Comparison of ENCODE assay signal across 29 cellular contexts in the genomic region with DNA sequence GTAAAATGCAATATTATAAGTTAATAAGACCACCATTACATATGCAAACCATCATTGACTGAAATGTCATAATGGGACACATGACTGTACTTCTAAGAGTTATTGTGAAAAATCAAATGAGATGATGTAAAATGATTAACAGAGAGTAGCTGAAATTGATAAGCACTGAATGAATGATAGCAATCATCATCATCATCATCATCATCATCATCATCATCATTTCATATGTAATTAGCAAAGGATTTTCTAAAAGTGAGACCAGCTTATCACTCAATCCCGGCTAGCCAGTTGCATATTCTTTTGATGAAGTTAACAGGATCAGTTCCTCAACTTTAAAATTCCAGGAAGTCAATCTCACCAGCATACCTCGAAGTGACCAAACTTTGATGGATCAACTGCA.
"Had no signal": no experiment of that assay in that cellular context is flagged by ENCODE, and none has a peak within 500 bp of the region (broad histone marks: within the 10 kb centered on the region; RNA-seq: fewer than 3 reads in every experiment).

No MANE protein-coding gene starts in this region.

- ATAC-seq: effector memory CD8-positive, alpha-beta T cell; esophagus mucosa; foreskin keratinocyte; gastrocnemius medialis; gastroesophageal sphincter; heart left ventricle; heart right ventricle had no signal

- H3K27ac Mint-ChIP-seq: dendritic cell treated with granulocyte-macrophage colony-stimulating factor and Interleukin-4, amounts not matched to agents 40 ng/mL and 50 ng/mL, for 4 days; effector memory CD8-positive, alpha-beta T cell; endodermal cell had no signal

- H3K9me3 Mint-ChIP-seq: dendritic cell treated with granulocyte-macrophage colony-stimulating factor and Interleukin-4, amounts not matched to agents 40 ng/mL and 50 ng/mL, for 4 days; endodermal cell had no signal

- H3K27ac ChIP-seq: colonic mucosa, coronary artery, dorsolateral prefrontal cortex, epithelial cell of prostate, esophagus muscularis mucosa, esophagus squamous epithelium, foreskin keratinocyte, gastrocnemius medialis, gastroesophageal sphincter, heart left ventricle, heart right ventricle had no signal

- H3K27me3 ChIP-seq: colonic mucosa, dorsolateral prefrontal cortex, esophagus muscularis mucosa, esophagus squamous epithelium, foreskin keratinocyte, gastrocnemius medialis, gastroesophageal sphincter, heart left ventricle, heart right ventricle had no signal

- FAIRE-seq: colon, endometrium, endothelial cell of umbilical vein, frontal cortex had no signal

- H3K4me3 ChIP-seq: colonic mucosa, coronary artery, dorsolateral prefrontal cortex, esophagus muscularis mucosa, esophagus squamous epithelium, gastrocnemius medialis, gastroesophageal sphincter, heart left ventricle, heart right ventricle had no signal

- DNase-seq: colonic mucosa; cortex of kidney; dermis blood vessel endothelial cell; dorsolateral prefrontal cortex; effector CD4-positive, alpha-beta T cell; effector CD8-positive, alpha-beta T cell; effector memory CD4-positive, alpha-beta T cell; effector memory CD8-positive, alpha-beta T cell; endodermal cell; erythroblast; esophagus squamous epithelium; foreskin fibroblast; foreskin keratinocyte; foreskin melanocyte; gastrocnemius medialis; glutamatergic neuron; head of caudate nucleus; heart left ventricle; heart right ventricle had no signal

- H3K9me3 ChIP-seq: colonic mucosa, esophagus muscularis mucosa, esophagus squamous epithelium, gastrocnemius medialis, gastroesophageal sphincter had no signal

- H3K4me3 Mint-ChIP-seq: dendritic cell treated with granulocyte-macrophage colony-stimulating factor and Interleukin-4, amounts not matched to agents 40 ng/mL and 50 ng/mL, for 4 days; effector memory CD8-positive, alpha-beta T cell; endodermal cell had no signal

- H3K36me3 ChIP-seq: colonic mucosa, esophagus muscularis mucosa, esophagus squamous epithelium, gastrocnemius medialis, gastroesophageal sphincter, heart left ventricle, heart right ventricle had no signal

- H3K27me3 Mint-ChIP-seq: effector memory CD8-positive, alpha-beta T cell had no signal
